ENCODE assay signal across 8 cellular contexts in genomic region chr7:27130540-27131389, GRCh38. TPM values are rescaled to one million over a fixed set of nuclear protein-coding genes. Genes with fewer than 3 reads are reported as not detected.
A peak's percentile ranks its signal among the peaks of the same experiment; 100 is the strongest.
DNase-seq lines count a peak whose midpoint lies in the region; TF ChIP-seq lines count a peak whose summit lies in the region.

Gene HOXA4 (minus strand): TSS chr7:27130757. CDS start chr7:27130733, 24 bp downstream.

- POLR2A ChIA-PET in PC-9 (lab: Charles Lee; ENCODE audit: unreplicated experiment) = no interaction called here

- CTCF ChIA-PET in PC-9 (lab: Charles Lee) = interaction anchor here (0.8 kb wide), 1 partner anchor 277 kb away, joined by 4 read pairs; no protein-coding TSS in a partner anchor

- no peak within 1 kb of the TSS for H2AFZ ChIP-seq in PC-9

- BruUV-seq in PC-9 (replicated peaks; lab: Mats Ljungman, UMichigan) = no TSS peak

- H3K9me3 ChIP-seq in PC-9 (ENCODE audit: insufficient read depth, low read depth) = no peaks in the 10 kb centered on the region

- H3K27ac ChIP-seq in PC-9 = no peak within 1 kb of the TSS

- TF ChIP-seq CTCF in GM06990 (IDR thresholded peaks at IDR 0.05; ENCODE audit: insufficient read depth, low read length, poor library complexity, severe bottlenecking) (no peak), PC-9 (conservative IDR thresholded peaks at IDR 0.05) (no peak)

- H3K36me3 ChIP-seq in GM06990 (ENCODE audit: control insufficient read depth, insufficient read depth, low read length) = no peaks in the 10 kb centered on the region
- no peaks in the 10 kb centered on the region for H3K36me3 ChIP-seq in PC-9 (ENCODE audit: low read depth)

- peaks cover 34% of the 10 kb centered on the region for H3K4me1 ChIP-seq in PC-9 (replicated peaks; ENCODE audit: insufficient read depth)

- peaks cover 23% of the 10 kb centered on the region for H3F3A ChIP-seq in PC-9 (ENCODE audit: insufficient read depth, low read depth)

- peak; percentile 53 for DNase-seq in GM06990 (ENCODE audit: extremely low read depth, insufficient read length)
- peak; percentile 77 for DNase-seq in NCI-H128 (lab: John Stamatoyannopoulos, UW; ENCODE audit: unreplicated experiment)
- DNase-seq in activated CD4-positive, alpha-beta T cell treated with anti-CD3 and anti-CD28 coated beads, Interleukin-2, amount 50 U/mL, for 4 hours = peak; percentile 73 to 76
- DNase-seq in ecto neural progenitor cell (ENCODE audit: low spot score) = peak; percentile 82
- peak; percentile 98 for DNase-seq in mesenteric fat pad (ENCODE audit: low spot score)
- peak; percentile 37 to 63 for DNase-seq in stimulated activated CD8-positive, alpha-beta memory T cell treated with anti-CD3 and anti-CD28 coated beads, Interleukin-15, amount 100 ng/mL, for 4 hours (ENCODE audit: low read depth in 2 of 2)
- DNase-seq in PC-9 = no peak
- DNase-seq in NOMO-1 treated with dmso at 0.1 percent for 144 hours (lab: John Stamatoyannopoulos, UW; ENCODE audit: unreplicated experiment) = no peak

- no peaks in the 10 kb centered on the region for H3K27me3 ChIP-seq in GM06990 (replicated peaks; ENCODE audit: control insufficient read depth, insufficient read depth, low read length)
- no peaks in the 10 kb centered on the region for H3K27me3 ChIP-seq in PC-9 (ENCODE audit: insufficient read depth, low read depth)

- H4K20me1 ChIP-seq in PC-9 (ENCODE audit: insufficient read depth) = no peaks in the 10 kb centered on the region

- H3K9me2 ChIP-seq in PC-9 (ENCODE audit: insufficient read depth) = no peaks in the 10 kb centered on the region

- H3K4me2 ChIP-seq in PC-9 = no peak within 1 kb of the TSS

- peak within 1 kb of the TSS; percentile 44 for H3K4me3 ChIP-seq in GM06990 (replicated peaks; ENCODE audit: low read depth, low read length)
- H3K4me3 ChIP-seq in PC-9 = no peak within 1 kb of the TSS

- H3K79me2 ChIP-seq in PC-9 (ENCODE audit: low read depth) = no peaks in the 10 kb centered on the region

- intact Hi-C loops in PC-9 (cut with micrococcal nuclease; ENCODE audit: unreplicated experiment) = no loop called here

RNA-seq across cellular contexts. Expression of gene HOXA4, which starts in this region (rescaled TPM):
- 4.0 TPM for total RNA-seq in mesenteric fat pad
- total RNA-seq in PC-9 (2021) = not detected in 2 replicates

Comparison
In these comparisons a context has a peak if more than half of its experiments do, and no peak if none do; other contexts are left out.
1. DNase-seq: peak in GM06990 (single experiment), NCI-H128 (single experiment), activated CD4-positive, alpha-beta T cell treated with anti-CD3 and anti-CD28 coated beads, Interleukin-2, amount 50 U/mL, for 4 hours (2 of 2), ecto neural progenitor cell (single experiment), mesenteric fat pad (single experiment) and stimulated activated CD8-positive, alpha-beta memory T cell treated with anti-CD3 and anti-CD28 coated beads, Interleukin-15, amount 100 ng/mL, for 4 hours (2 of 2); none in PC-9 (0 of 2) and NOMO-1 treated with dmso at 0.1 percent for 144 hours (single experiment).